In the genomic region with DNA sequence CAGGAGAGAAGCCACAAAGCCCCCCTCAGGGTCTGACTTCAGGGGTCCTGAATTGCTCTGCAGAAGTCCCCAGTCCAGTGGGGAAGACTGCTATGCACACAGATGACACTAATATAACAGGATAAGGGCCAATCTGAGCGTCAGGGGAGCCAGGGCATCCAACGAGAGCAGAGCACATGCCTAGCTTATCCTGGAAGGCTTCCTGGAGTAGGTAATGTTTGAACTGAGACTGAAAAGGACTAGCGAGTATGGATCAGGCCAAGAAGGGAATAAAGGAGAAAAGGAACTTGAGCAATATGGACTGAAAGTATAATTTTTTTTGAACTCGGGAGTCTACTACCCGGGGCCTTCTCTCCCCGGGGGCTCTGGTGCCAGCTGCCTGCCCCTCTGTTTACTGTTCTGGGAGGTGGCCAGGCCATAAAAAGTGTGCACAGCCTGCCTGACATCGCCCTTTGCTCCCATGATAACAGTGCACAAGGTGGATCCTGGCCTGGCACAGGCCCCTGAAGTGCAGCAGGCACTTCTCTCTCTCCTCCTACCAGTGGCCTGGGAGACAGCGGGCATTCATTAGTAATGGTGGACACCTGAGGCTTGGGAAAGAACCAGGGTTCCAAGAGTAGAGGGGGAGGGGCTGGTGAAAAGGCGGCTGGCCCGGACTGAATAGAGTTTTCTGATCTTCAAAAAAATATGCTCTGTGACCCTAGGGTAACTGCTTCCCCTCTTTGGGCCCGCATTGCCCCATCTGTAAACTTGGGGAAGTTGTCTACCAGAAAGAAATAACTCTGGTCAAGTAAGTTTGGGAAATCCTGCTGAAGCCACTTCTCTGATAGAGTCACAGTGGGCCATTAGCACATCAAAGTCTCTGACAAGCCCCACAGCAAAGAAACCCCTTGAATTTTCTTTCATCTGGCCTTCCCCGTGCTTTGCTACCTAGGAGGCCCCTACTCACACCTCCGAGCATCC, we compare ENCODE assay signal across 1 cellular context.
TF ChIP-seq lines count a peak whose summit lies in the region.

No MANE protein-coding gene starts in this region.

TF ChIP-seq in GM23338, 12 proteins besides CTCF, POLR2A, EP300 and RAD21 (continued from another document):
- TF ChIP-seq, protein P1, sequence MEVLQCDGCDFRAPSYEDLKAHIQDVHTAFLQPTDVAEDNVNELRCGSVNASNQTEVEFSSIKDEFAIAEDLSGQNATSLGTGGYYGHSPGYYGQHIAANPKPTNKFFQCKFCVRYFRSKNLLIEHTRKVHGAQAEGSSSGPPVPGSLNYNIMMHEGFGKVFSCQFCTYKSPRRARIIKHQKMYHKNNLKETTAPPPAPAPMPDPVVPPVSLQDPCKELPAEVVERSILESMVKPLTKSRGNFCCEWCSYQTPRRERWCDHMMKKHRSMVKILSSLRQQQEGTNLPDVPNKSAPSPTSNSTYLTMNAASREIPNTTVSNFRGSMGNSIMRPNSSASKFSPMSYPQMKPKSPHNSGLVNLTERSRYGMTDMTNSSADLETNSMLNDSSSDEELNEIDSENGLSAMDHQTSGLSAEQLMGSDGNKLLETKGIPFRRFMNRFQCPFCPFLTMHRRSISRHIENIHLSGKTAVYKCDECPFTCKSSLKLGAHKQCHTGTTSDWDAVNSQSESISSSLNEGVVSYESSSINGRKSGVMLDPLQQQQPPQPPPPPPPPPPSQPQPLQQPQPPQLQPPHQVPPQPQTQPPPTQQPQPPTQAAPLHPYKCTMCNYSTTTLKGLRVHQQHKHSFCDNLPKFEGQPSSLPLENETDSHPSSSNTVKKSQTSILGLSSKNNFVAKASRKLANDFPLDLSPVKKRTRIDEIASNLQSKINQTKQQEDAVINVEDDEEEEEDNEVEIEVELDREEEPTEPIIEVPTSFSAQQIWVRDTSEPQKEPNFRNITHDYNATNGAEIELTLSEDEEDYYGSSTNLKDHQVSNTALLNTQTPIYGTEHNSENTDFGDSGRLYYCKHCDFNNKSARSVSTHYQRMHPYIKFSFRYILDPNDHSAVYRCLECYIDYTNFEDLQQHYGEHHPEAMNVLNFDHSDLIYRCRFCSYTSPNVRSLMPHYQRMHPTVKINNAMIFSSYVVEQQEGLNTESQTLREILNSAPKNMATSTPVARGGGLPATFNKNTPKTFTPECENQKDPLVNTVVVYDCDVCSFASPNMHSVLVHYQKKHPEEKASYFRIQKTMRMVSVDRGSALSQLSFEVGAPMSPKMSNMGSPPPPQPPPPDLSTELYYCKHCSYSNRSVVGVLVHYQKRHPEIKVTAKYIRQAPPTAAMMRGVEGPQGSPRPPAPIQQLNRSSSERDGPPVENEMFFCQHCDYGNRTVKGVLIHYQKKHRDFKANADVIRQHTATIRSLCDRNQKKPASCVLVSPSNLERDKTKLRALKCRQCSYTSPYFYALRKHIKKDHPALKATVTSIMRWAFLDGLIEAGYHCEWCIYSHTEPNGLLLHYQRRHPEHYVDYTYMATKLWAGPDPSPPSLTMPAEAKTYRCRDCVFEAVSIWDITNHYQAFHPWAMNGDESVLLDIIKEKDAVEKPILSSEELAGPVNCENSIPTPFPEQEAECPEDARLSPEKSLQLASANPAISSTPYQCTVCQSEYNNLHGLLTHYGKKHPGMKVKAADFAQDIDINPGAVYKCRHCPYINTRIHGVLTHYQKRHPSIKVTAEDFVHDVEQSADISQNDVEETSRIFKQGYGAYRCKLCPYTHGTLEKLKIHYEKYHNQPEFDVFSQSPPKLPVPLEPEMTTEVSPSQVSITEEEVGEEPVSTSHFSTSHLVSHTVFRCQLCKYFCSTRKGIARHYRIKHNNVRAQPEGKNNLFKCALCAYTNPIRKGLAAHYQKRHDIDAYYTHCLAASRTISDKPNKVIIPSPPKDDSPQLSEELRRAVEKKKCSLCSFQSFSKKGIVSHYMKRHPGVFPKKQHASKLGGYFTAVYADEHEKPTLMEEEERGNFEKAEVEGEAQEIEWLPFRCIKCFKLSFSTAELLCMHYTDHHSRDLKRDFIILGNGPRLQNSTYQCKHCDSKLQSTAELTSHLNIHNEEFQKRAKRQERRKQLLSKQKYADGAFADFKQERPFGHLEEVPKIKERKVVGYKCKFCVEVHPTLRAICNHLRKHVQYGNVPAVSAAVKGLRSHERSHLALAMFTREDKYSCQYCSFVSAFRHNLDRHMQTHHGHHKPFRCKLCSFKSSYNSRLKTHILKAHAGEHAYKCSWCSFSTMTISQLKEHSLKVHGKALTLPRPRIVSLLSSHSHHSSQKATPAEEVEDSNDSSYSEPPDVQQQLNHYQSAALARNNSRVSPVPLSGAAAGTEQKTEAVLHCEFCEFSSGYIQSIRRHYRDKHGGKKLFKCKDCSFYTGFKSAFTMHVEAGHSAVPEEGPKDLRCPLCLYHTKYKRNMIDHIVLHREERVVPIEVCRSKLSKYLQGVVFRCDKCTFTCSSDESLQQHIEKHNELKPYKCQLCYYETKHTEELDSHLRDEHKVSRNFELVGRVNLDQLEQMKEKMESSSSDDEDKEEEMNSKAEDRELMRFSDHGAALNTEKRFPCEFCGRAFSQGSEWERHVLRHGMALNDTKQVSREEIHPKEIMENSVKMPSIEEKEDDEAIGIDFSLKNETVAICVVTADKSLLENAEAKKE (CRISPR knock-in tag; IDR thresholded peaks at IDR 0.05) = no peak
- TF ChIP-seq NANOG (IDR thresholded peaks at IDR 0.05; ENCODE audit: borderline replicate concordance) = no peak
- TF ChIP-seq, protein P2, sequence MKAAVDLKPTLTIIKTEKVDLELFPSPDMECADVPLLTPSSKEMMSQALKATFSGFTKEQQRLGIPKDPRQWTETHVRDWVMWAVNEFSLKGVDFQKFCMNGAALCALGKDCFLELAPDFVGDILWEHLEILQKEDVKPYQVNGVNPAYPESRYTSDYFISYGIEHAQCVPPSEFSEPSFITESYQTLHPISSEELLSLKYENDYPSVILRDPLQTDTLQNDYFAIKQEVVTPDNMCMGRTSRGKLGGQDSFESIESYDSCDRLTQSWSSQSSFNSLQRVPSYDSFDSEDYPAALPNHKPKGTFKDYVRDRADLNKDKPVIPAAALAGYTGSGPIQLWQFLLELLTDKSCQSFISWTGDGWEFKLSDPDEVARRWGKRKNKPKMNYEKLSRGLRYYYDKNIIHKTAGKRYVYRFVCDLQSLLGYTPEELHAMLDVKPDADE (IDR thresholded peaks at IDR 0.05) = no peak
- TF ChIP-seq, protein P3, sequence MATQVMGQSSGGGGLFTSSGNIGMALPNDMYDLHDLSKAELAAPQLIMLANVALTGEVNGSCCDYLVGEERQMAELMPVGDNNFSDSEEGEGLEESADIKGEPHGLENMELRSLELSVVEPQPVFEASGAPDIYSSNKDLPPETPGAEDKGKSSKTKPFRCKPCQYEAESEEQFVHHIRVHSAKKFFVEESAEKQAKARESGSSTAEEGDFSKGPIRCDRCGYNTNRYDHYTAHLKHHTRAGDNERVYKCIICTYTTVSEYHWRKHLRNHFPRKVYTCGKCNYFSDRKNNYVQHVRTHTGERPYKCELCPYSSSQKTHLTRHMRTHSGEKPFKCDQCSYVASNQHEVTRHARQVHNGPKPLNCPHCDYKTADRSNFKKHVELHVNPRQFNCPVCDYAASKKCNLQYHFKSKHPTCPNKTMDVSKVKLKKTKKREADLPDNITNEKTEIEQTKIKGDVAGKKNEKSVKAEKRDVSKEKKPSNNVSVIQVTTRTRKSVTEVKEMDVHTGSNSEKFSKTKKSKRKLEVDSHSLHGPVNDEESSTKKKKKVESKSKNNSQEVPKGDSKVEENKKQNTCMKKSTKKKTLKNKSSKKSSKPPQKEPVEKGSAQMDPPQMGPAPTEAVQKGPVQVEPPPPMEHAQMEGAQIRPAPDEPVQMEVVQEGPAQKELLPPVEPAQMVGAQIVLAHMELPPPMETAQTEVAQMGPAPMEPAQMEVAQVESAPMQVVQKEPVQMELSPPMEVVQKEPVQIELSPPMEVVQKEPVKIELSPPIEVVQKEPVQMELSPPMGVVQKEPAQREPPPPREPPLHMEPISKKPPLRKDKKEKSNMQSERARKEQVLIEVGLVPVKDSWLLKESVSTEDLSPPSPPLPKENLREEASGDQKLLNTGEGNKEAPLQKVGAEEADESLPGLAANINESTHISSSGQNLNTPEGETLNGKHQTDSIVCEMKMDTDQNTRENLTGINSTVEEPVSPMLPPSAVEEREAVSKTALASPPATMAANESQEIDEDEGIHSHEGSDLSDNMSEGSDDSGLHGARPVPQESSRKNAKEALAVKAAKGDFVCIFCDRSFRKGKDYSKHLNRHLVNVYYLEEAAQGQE (IDR thresholded peaks at IDR 0.05; ENCODE audit: unreplicated experiment) = no peak
